In the genomic region with DNA sequence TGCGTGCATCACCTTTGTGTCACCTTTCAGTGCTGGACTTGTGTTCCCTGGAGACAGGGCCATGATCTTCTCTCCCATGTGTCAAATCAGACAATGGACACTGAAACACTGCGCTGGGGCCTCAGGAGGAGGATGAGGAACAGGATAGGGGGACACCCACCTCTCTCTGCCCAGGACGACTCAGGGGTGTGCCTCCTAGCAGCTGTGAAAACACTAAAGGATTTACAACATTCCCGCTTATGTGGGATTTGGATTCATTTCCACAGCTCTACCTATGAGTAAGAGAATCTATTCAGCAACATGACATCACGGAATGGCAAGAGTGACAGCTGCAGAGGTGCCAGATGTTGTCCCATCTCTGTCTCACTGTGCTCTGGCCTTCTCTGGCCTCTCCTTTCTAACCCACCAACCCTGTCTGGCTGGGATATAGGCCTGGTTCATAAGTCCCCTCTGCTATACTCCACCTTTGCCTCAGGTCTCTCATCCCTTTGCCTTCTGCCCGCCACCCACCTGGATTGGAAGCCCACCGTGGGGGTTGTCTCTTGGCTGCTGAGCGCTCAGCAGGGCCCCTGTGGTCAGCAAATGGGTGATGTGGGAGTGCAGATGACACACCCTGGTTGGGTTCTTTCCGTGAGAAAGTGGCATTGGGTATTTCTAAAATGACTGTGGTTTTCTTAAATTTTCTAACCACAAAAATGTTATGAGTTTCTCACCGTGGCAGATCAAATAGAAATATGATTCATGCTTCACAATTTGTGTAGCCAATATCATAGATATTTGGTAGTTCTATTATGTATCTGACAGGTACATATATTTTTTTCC, we compare ENCODE assay signal across 9 cellular contexts. TPM values are rescaled to one million over a fixed set of nuclear protein-coding genes. Genes with fewer than 3 reads are reported as not detected.
DNase-seq lines count a peak whose midpoint lies in the region; ATAC-seq and TF ChIP-seq lines count a peak whose summit lies in the region.
"Had no signal": no experiment of that assay in that cellular context is flagged by ENCODE, and none has a peak within 500 bp of the region (broad histone marks: within the 10 kb centered on the region; RNA-seq: fewer than 3 reads in every experiment).

No MANE protein-coding gene starts in this region.

- no peak overlapping the region for H2AK5ac ChIP-seq in mesendoderm (ENCODE audit: low read length)

- H3K4me3 ChIP-seq in RWPE2 (ENCODE audit: severe bottlenecking) (no peak overlapping the region), adipocyte (ENCODE audit: low read length) (no peak overlapping the region), prostate gland (no peak overlapping the region), mesendoderm (ENCODE audit: low read length) (no peak overlapping the region)

- peak; percentile 81 for ATAC-seq in RWPE2 (ENCODE audit: low read depth)

- H2BK5ac ChIP-seq in mesendoderm (ENCODE audit: low read length) = no peak overlapping the region

- no peak overlapping the region for H3K23ac ChIP-seq in mesendoderm (ENCODE audit: low read length)

- no peak overlapping the region for H2BK120ac ChIP-seq in mesendoderm (ENCODE audit: low read depth, low read length)

- no peak overlapping the region for H3K56ac ChIP-seq in mesendoderm (ENCODE audit: low read length)

- peaks cover 11% of the 10 kb centered on the region for H3K4me1 ChIP-seq in RWPE2 (ENCODE audit: insufficient read depth, poor library complexity, severe bottlenecking)
- no peaks in the 10 kb centered on the region for H3K4me1 ChIP-seq in adipocyte (ENCODE audit: control insufficient read depth, insufficient read depth, low read length)
- H3K4me1 ChIP-seq in prostate gland (replicated peaks) = no peaks in the 10 kb centered on the region
- H3K4me1 ChIP-seq in mesendoderm (ENCODE audit: control insufficient read depth, low read depth, low read length) = no peaks in the 10 kb centered on the region

- WGBS in prostate gland = 54% methylated on average over 10 of the region's 10 CpGs
- WGBS in mesendoderm (ENCODE audit: extremely low coverage, insufficient coverage, low lambda C conversion rate) = no CpG with 5 or more reads among the region's 10 CpGs

- no peak overlapping the region for H3K4ac ChIP-seq in mesendoderm (ENCODE audit: low read depth, low read length)

- no peak overlapping the region for H2BK15ac ChIP-seq in mesendoderm (replicated peaks; ENCODE audit: low read depth)

- H3K27ac ChIP-seq in RWPE2 (ENCODE audit: poor library complexity, severe bottlenecking) = peak overlapping the region; percentile 24
- no peak overlapping the region for H3K27ac ChIP-seq in prostate gland
- H3K27ac ChIP-seq in mesendoderm (ENCODE audit: low read depth, low read length) = no peak overlapping the region
- H3K27ac ChIP-seq: neutrophil had no signal

- no peak for TF ChIP-seq POLR2A in prostate gland (IDR thresholded peaks at IDR 0.05)

- intact Hi-C loops in prostate gland (cut with DNase I) = no loop called here

- no peaks in the 10 kb centered on the region for H3K79me1 ChIP-seq in mesendoderm (ENCODE audit: low read length)

- H3K18ac ChIP-seq in mesendoderm (ENCODE audit: low read length) = no peak overlapping the region

- no peak overlapping the region for H3K9ac ChIP-seq in adipocyte (ENCODE audit: low read length)
- no peak overlapping the region for H3K9ac ChIP-seq in mesendoderm (ENCODE audit: low read length)

- H3K27me3 ChIP-seq in RWPE2 (ENCODE audit: insufficient read depth, poor library complexity, severe bottlenecking) (no peaks in the 10 kb centered on the region), adipocyte (replicated peaks; ENCODE audit: control insufficient read depth, insufficient read depth, low read length) (peaks cover 26% of the 10 kb centered on the region), prostate gland (replicated peaks; ENCODE audit: insufficient read depth) (no peaks in the 10 kb centered on the region), mesendoderm (ENCODE audit: insufficient read depth, low read length, poor library complexity) (no peaks in the 10 kb centered on the region)
- H3K27me3 ChIP-seq: neutrophil had no signal

- peak; percentile 18 for DNase-seq in HCEC 1CT
- no peak for DNase-seq in RWPE2 (ENCODE audit: low spot score)
- DNase-seq in adipocyte (ENCODE audit: low read depth) = peak; percentile 19
- peak; percentile 27 to 34 (median 28) for DNase-seq in stimulated activated CD4-positive, alpha-beta T cell treated with anti-CD3 and anti-CD28 coated beads, TNF-alpha, amount 100 ng/mL, for 4 hours (ENCODE audit: low read depth in 3 of 3)
- no peak for DNase-seq in prostate gland (ENCODE audit: low spot score)
- DNase-seq in T1000 (lab: John Stamatoyannopoulos, UW) = no peak
- DNase-seq in mesendoderm = no peak
- DNase-seq in DMS53 (lab: John Stamatoyannopoulos, UW) = no peak

- TF ChIP-seq CTCF in RWPE2 (IDR thresholded peaks at IDR 0.05; ENCODE audit: poor library complexity, severe bottlenecking) (no peak), prostate gland (IDR thresholded peaks at IDR 0.05) (no peak)

- H4K8ac ChIP-seq in mesendoderm (ENCODE audit: low read depth, low read length) = no peak overlapping the region

- H3K9me3 ChIP-seq in RWPE2 (ENCODE audit: severe bottlenecking) = no peaks in the 10 kb centered on the region
- peaks cover 4% of the 10 kb centered on the region for H3K9me3 ChIP-seq in adipocyte (ENCODE audit: control insufficient read depth, low read length)
- H3K9me3 ChIP-seq in prostate gland = no peaks in the 10 kb centered on the region
- H3K9me3 ChIP-seq: neutrophil had no signal

- H3K36me3 ChIP-seq in RWPE2 (ENCODE audit: low read depth) (no peaks in the 10 kb centered on the region), adipocyte (ENCODE audit: control insufficient read depth, insufficient read depth, low read length, severe bottlenecking) (no peaks in the 10 kb centered on the region), prostate gland (no peaks in the 10 kb centered on the region), mesendoderm (ENCODE audit: control insufficient read depth, insufficient read depth, low read length) (no peaks in the 10 kb centered on the region)
- H3K36me3 ChIP-seq: neutrophil had no signal

- no peaks in the 10 kb centered on the region for H3K79me2 ChIP-seq in mesendoderm (ENCODE audit: control insufficient read depth, insufficient read depth, low read length)

- H4K5ac ChIP-seq in mesendoderm (ENCODE audit: low read length) = no peak overlapping the region

- H3K4me2 ChIP-seq in mesendoderm (ENCODE audit: low read length) = no peak overlapping the region

RNA-seq across cellular contexts. Expression of gene TLR5, which starts 47.1 kb away (rescaled TPM):
- 10 to 100 TPM in 1 of 2 donors, 1 to 10 TPM in 1; 7.4 to 14.2 TPM for total RNA-seq in prostate gland
- 0.25 TPM for polyA plus RNA-seq in mesendoderm (2013, experiment 1 of 2)
- polyA plus RNA-seq in mesendoderm (2013, experiment 2 of 2) = 0.21 TPM

Comparison
In these comparisons a context has a peak if more than half of its experiments do, and no peak if none do; other contexts are left out.
1. DNase-seq: peak in HCEC 1CT (single experiment), adipocyte (single experiment) and stimulated activated CD4-positive, alpha-beta T cell treated with anti-CD3 and anti-CD28 coated beads, TNF-alpha, amount 100 ng/mL, for 4 hours (3 of 3); none in RWPE2 (single experiment), prostate gland (single experiment), T1000 (single experiment), mesendoderm (single experiment) and DMS53 (single experiment).